In genomic region chrY:13537919-13538318, GRCh38 we compare ENCODE assay signal across 20 cellular contexts.
"Had no signal": no experiment of that assay in that cellular context is flagged by ENCODE, and none has a peak within 500 bp of the region (broad histone marks: within the 10 kb centered on the region; RNA-seq: fewer than 3 reads in every experiment).

No MANE protein-coding gene starts in this region.

- H3K27ac Mint-ChIP-seq: naive thymus-derived CD8-positive, alpha-beta T cell; nephron; stimulated activated naive CD8-positive, alpha-beta T cell treated with anti-CD3 and anti-CD28 coated beads, Interleukin-15, Interleukin-2, amounts not matched to agents 100 ng/mL and 50 ng/mL, for 24 hours had no signal

- H3K4me3 Mint-ChIP-seq: naive thymus-derived CD8-positive, alpha-beta T cell; nephron; neural crest cell; stimulated activated naive CD8-positive, alpha-beta T cell treated with anti-CD3 and anti-CD28 coated beads, Interleukin-15, Interleukin-2, amounts not matched to agents 100 ng/mL and 50 ng/mL, for 24 hours had no signal

- H3K27me3 Mint-ChIP-seq: stimulated activated naive CD8-positive, alpha-beta T cell treated with anti-CD3 and anti-CD28 coated beads, Interleukin-15, Interleukin-2, amounts not matched to agents 100 ng/mL and 50 ng/mL, for 24 hours had no signal

- DNase-seq: islet precursor cell; left ventricle myocardium inferior; naive thymus-derived CD8-positive, alpha-beta T cell; nucleus accumbens; pancreas; posterior cingulate gyrus; retina; right cardiac atrium; stimulated activated CD4-positive, alpha-beta T cell treated with anti-CD3 and anti-CD28 coated beads, Interleukin-12 subunit alpha, Interleukin-12 subunit beta, amount 100 ng/mL, for 4 hours; stimulated activated CD4-positive, alpha-beta T cell treated with anti-CD3 and anti-CD28 coated beads, Interleukin-15, amount 100 ng/mL, for 24 hours; stimulated activated CD4-positive, alpha-beta T cell treated with anti-CD3 and anti-CD28 coated beads, Interleukin-2, amount 100 ng/mL, for 24 hours; stimulated activated CD4-positive, alpha-beta T cell treated with anti-CD3 and anti-CD28 coated beads, Interleukin-4, amount 100 ng/mL, for 1 hour; stimulated activated naive CD4-positive, alpha-beta T cell; tibial artery; trophoblast cell; upper lobe of right lung had no signal

- H3K9me3 Mint-ChIP-seq: nephron, neural crest cell had no signal

- H3K4me1 Mint-ChIP-seq: naive thymus-derived CD8-positive, alpha-beta T cell; nephron; neural crest cell had no signal

- ATAC-seq: naive thymus-derived CD8-positive, alpha-beta T cell; pancreas; right cardiac atrium; sciatic nerve; upper lobe of right lung had no signal
